In the genomic region with DNA sequence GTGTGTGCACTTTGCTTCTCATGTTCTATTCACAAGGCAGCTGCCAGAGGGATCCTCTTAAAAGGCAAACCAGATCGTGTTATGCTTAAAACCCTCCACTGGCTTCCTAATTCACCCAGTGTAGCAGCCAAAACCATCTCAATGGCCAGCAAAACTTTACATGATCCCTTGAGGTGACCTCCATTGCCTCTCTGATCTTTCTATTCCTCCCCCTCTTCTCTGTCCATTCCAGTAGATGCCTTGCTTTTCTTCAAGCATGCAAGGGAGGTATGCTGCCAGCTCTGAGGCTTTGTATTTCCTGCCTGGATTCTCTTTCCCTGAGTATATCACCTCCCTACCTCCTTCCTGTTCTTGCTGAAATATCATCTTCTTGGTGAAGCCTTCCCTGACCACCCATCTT, we compare ENCODE assay signal across 18 cellular contexts.
A peak's percentile ranks its signal among the peaks of the same experiment; 100 is the strongest.
DNase-seq lines count a peak whose midpoint lies in the region; ATAC-seq and TF ChIP-seq lines count a peak whose summit lies in the region.
"Had no signal": no experiment of that assay in that cellular context is flagged by ENCODE, and none has a peak within 500 bp of the region (broad histone marks: within the 10 kb centered on the region; RNA-seq: fewer than 3 reads in every experiment).

No MANE protein-coding gene starts in this region.

- H3K9me3 Mint-ChIP-seq in nephron progenitor cell: peaks cover 5% of the 10 kb centered on the region
- H3K9me3 Mint-ChIP-seq: activated naive CD4-positive, alpha-beta T cell treated with anti-CD3 and anti-CD28 coated beads for 36 hours had no signal

- H3K27me3 Mint-ChIP-seq in nephron progenitor cell (ENCODE audit: low read depth, poor library complexity): peaks cover 3% of the 10 kb centered on the region
- H3K27me3 Mint-ChIP-seq: activated CD4-positive, alpha-beta T cell treated with anti-CD3 and anti-CD28 coated beads, Interleukin-2, amount 10 ng/mL, durations not matched to agents 7 days and 5 days had no signal

- ATAC-seq in HG03378 (IDR thresholded peaks at IDR 0.05; ENCODE audit: unreplicated experiment): no peak
- ATAC-seq: pancreas had no signal

- TF ChIP-seq CTCF in nephron progenitor cell (IDR thresholded peaks at IDR 0.05): no peak

- H3K36me3 Mint-ChIP-seq in nephron progenitor cell (ENCODE audit: low read depth): no peaks in the 10 kb centered on the region

- peaks cover 10% of the 10 kb centered on the region for H3K4me1 Mint-ChIP-seq in nephron progenitor cell
- H3K4me1 Mint-ChIP-seq: activated CD4-positive, alpha-beta T cell treated with anti-CD3 and anti-CD28 coated beads, Interleukin-2, amount 10 ng/mL, durations not matched to agents 7 days and 5 days had no signal

- H3K4me3 Mint-ChIP-seq in nephron progenitor cell: peak overlapping the region; percentile 12
- H3K4me3 Mint-ChIP-seq: activated CD4-positive, alpha-beta T cell treated with anti-CD3 and anti-CD28 coated beads, Interleukin-2, amount 10 ng/mL, durations not matched to agents 7 days and 5 days; activated naive CD4-positive, alpha-beta T cell treated with anti-CD3 and anti-CD28 coated beads for 36 hours had no signal

- peak; percentile 81 for DNase-seq in EH (ENCODE audit: low read depth)
- peak; percentile 82 for DNase-seq in NCI-H226
- peak; percentile 50 for DNase-seq in dedifferentiated amniotic fluid mesenchymal stem cell (ENCODE audit: extremely low spot score)
- DNase-seq in nephron progenitor cell: no peak
- no peak for DNase-seq in NOMO-1 (lab: John Stamatoyannopoulos, UW; ENCODE audit: unreplicated experiment in 2 of 2)
- DNase-seq in HuH-7.5 (ENCODE audit: low spot score): no peak
- no peak for DNase-seq in inferior parietal cortex (ENCODE audit: extremely low spot score)
- DNase-seq: activated CD4-positive, alpha-beta T cell treated with anti-CD3 and anti-CD28 coated beads, Interleukin-2, amount 10 ng/mL, durations not matched to agents 7 days and 5 days; activated naive CD4-positive, alpha-beta T cell treated with anti-CD3 and anti-CD28 coated beads for 36 hours; C1 segment of cervical spinal cord; central memory CD4-positive, alpha-beta T cell; Kasumi-1; NCI-H1436; NCI-H446; pancreas; small intestine; tibial artery had no signal

- peak overlapping the region; percentile 55 for H3K27ac Mint-ChIP-seq in nephron progenitor cell
- H3K27ac Mint-ChIP-seq: activated CD4-positive, alpha-beta T cell treated with anti-CD3 and anti-CD28 coated beads, Interleukin-2, amount 10 ng/mL, durations not matched to agents 7 days and 5 days; activated naive CD4-positive, alpha-beta T cell treated with anti-CD3 and anti-CD28 coated beads for 36 hours had no signal

Comparison
In these comparisons a context has a peak if more than half of its experiments do, and no peak if none do; other contexts are left out.
1. DNase-seq: peak in EH (single experiment), NCI-H226 (single experiment) and dedifferentiated amniotic fluid mesenchymal stem cell (single experiment); none in nephron progenitor cell (single experiment), NOMO-1 (0 of 2), HuH-7.5 (single experiment) and inferior parietal cortex (single experiment).